Comparison of ENCODE assay signal across 1 cellular context in the genomic region with DNA sequence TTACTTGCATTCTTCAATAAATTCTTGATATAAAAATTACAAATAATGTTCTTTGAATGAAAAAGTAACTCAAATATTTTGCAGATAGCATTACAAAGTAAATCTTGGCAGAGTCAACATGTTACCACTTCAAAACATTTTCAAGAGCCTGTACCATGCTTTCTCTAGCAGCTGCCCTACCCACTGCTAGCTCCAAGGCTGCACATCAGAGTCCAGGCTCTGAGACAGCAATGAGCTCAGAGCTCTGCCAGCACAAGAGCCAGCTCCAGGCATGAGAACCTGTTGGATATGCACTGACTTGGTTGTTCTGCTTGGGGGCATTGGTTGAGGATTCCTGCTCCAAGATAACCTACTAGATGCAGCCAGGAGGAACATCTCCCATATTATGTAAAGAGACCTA.
TF ChIP-seq lines count a peak whose summit lies in the region.

No MANE protein-coding gene starts in this region.

TF ChIP-seq in H1, 55 proteins besides CTCF, POLR2A, EP300 and RAD21 (continued from another document):
- no peak for TF ChIP-seq SP4 (IDR thresholded peaks at IDR 0.05; ENCODE audit: low read length)
- TF ChIP-seq BACH1 (IDR thresholded peaks at IDR 0.05; ENCODE audit: low read length) = no peak
- no peak for TF ChIP-seq RNF2 (IDR thresholded peaks at IDR 0.05; ENCODE audit: borderline replicate concordance, low read depth, low read length, missing control alignments, poor library complexity, severe bottlenecking)
- TF ChIP-seq RBBP5 (IDR thresholded peaks at IDR 0.05; ENCODE audit: borderline replicate concordance, low read depth, low read length) = no peak
- no peak for TF ChIP-seq SIX5 (IDR thresholded peaks at IDR 0.05; ENCODE audit: low read depth, low read length)
- no peak for TF ChIP-seq FOSL1 (IDR thresholded peaks at IDR 0.05; ENCODE audit: insufficient read depth, low read depth, low read length)
- TF ChIP-seq POLR2AphosphoS5 (IDR thresholded peaks at IDR 0.05; ENCODE audit: low read depth, low read length) = no peak
- no peak for TF ChIP-seq CTBP2 (IDR thresholded peaks at IDR 0.05; ENCODE audit: borderline replicate concordance, insufficient read depth, insufficient read length, low read length)
- no peak for TF ChIP-seq ZNF274 (IDR thresholded peaks at IDR 0.05; ENCODE audit: borderline replicate concordance, extremely low read depth, low read length)
- TF ChIP-seq CREB1 (IDR thresholded peaks at IDR 0.05) = no peak
TF ChIP-seq in H1: peak in this region for 0.
